In the genomic region with DNA sequence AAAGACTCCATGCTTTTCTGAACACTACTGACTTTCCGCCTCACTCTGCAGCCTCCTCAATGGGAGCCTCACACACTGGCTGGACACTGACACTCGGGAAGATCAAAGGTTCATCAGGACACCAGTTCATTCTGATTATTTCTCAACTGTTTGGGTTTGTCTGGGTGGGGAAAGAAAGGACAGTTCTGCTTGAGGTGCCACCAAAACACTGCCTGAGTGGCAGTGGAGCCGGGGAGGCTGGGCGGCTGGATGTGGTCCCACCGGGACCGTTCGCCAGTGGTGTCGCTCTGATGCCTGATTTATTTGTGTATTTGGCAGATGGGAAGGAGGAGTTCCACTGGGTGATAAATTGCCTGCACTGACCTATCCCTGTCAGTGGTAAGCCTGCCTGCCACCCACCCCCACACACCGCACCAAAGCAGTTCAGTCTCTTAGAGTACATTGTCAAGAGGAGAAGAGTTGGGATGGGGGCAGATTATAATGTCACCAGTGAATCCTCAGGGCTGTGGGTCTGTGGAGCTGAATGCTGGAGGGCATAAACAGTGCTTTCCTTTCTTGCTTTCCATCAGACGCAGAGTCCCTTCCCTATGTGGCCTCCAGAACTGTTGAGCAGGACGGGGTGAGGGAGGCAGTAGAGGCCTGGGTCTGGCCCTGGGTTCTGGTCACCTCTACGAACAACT, we compare ENCODE assay signal across 1 cellular context.
A peak's percentile ranks its signal among the peaks of the same experiment; 100 is the strongest.
TF ChIP-seq lines count a peak whose summit lies in the region.

No MANE protein-coding gene starts in this region.

TF ChIP-seq in HepG2, 621 proteins besides CTCF, POLR2A, EP300 and RAD21 (continued from another document and continues in another):
- TF ChIP-seq, protein P1, sequence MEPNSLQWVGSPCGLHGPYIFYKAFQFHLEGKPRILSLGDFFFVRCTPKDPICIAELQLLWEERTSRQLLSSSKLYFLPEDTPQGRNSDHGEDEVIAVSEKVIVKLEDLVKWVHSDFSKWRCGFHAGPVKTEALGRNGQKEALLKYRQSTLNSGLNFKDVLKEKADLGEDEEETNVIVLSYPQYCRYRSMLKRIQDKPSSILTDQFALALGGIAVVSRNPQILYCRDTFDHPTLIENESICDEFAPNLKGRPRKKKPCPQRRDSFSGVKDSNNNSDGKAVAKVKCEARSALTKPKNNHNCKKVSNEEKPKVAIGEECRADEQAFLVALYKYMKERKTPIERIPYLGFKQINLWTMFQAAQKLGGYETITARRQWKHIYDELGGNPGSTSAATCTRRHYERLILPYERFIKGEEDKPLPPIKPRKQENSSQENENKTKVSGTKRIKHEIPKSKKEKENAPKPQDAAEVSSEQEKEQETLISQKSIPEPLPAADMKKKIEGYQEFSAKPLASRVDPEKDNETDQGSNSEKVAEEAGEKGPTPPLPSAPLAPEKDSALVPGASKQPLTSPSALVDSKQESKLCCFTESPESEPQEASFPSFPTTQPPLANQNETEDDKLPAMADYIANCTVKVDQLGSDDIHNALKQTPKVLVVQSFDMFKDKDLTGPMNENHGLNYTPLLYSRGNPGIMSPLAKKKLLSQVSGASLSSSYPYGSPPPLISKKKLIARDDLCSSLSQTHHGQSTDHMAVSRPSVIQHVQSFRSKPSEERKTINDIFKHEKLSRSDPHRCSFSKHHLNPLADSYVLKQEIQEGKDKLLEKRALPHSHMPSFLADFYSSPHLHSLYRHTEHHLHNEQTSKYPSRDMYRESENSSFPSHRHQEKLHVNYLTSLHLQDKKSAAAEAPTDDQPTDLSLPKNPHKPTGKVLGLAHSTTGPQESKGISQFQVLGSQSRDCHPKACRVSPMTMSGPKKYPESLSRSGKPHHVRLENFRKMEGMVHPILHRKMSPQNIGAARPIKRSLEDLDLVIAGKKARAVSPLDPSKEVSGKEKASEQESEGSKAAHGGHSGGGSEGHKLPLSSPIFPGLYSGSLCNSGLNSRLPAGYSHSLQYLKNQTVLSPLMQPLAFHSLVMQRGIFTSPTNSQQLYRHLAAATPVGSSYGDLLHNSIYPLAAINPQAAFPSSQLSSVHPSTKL (CRISPR knock-in tag; IDR thresholded peaks at IDR 0.05): peak; percentile 74
- TF ChIP-seq ZNF296 (CRISPR knock-in tag; conservative IDR thresholded peaks at IDR 0.05) (no peak), SP5 (CRISPR knock-in tag; IDR thresholded peaks at IDR 0.05; ENCODE audit: borderline replicate concordance, low read depth) (peak; percentile 39; the same call in 1 of the 2 replicates), KLF13 (CRISPR knock-in tag; IDR thresholded peaks at IDR 0.05) (no peak), ZNF7 (CRISPR knock-in tag; IDR thresholded peaks at IDR 0.05) (no peak), ZBTB7A (CRISPR knock-in tag; IDR thresholded peaks at IDR 0.05) (no peak), ZNF276 (CRISPR knock-in tag; IDR thresholded peaks at IDR 0.05; ENCODE audit: low read depth) (no peak), PBX2 (CRISPR knock-in tag; IDR thresholded peaks at IDR 0.05) (peak; percentile 51), ZBTB38 (CRISPR knock-in tag; IDR thresholded peaks at IDR 0.05) (peak; percentile 42; the same call in 1 of the 2 replicates), FOXK2 (IDR thresholded peaks at IDR 0.05) (no peak), HMGXB4 (CRISPR knock-in tag; IDR thresholded peaks at IDR 0.05; ENCODE audit: borderline replicate concordance in 1 of 2, low read depth in 1 of 2) (peak in 1 of 2 experiments; percentile 22; a peak in 1 of 4 replicates), ZNF382 (CRISPR knock-in tag; IDR thresholded peaks at IDR 0.05; ENCODE audit: borderline replicate concordance) (no peak), PAXIP1 (CRISPR knock-in tag; conservative IDR thresholded peaks at IDR 0.05) (peak; percentile 64), ZNF775 (CRISPR knock-in tag; IDR thresholded peaks at IDR 0.05; ENCODE audit: borderline replicate concordance) (0 out of 2 replicates have a peak, but pooled peaks have one; percentile 29), ZNF160 (CRISPR knock-in tag; IDR thresholded peaks at IDR 0.05) (no peak), MED13 (CRISPR knock-in tag; IDR thresholded peaks at IDR 0.05) (no peak), KLF11 (CRISPR knock-in tag; IDR thresholded peaks at IDR 0.05) (no peak), DPF2 (CRISPR knock-in tag; IDR thresholded peaks at IDR 0.05; ENCODE audit: borderline replicate concordance, low read depth) (peak; percentile 52; the same call in 1 of the 2 replicates), FOXA3 (CRISPR knock-in tag; IDR thresholded peaks at IDR 0.05) (0 out of 2 replicates have a peak, but pooled peaks have one; percentile 40), ZFX (CRISPR knock-in tag; IDR thresholded peaks at IDR 0.05; ENCODE audit: low read depth) (peak; percentile 39; the same call in 1 of the 2 replicates), PCBP1 (IDR thresholded peaks at IDR 0.05; ENCODE audit: borderline replicate concordance, low read depth, low read length) (no peak), CENPBD1 (CRISPR knock-in tag; IDR thresholded peaks at IDR 0.05; ENCODE audit: borderline replicate concordance, low read depth) (no peak), ZNF749 (CRISPR knock-in tag; IDR thresholded peaks at IDR 0.05; ENCODE audit: borderline replicate concordance) (peak; percentile 41; the same call in 1 of the 2 replicates), ZNF569 (CRISPR knock-in tag; IDR thresholded peaks at IDR 0.05; ENCODE audit: borderline replicate concordance) (no peak), ZNF292 (CRISPR knock-in tag; IDR thresholded peaks at IDR 0.05; ENCODE audit: borderline replicate concordance, low read depth) (peak; percentile 56; the same call in 1 of the 2 replicates), ZNF878 (CRISPR knock-in tag; IDR thresholded peaks at IDR 0.05) (no peak), KMT2B (CRISPR knock-in tag; IDR thresholded peaks at IDR 0.05) (no peak), ZNF362 (CRISPR knock-in tag; IDR thresholded peaks at IDR 0.05; ENCODE audit: borderline replicate concordance) (peak; percentile 56; the same call in 1 of the 2 replicates), ZC3H4 (CRISPR knock-in tag; IDR thresholded peaks at IDR 0.05; ENCODE audit: borderline replicate concordance) (no peak)
- TF ChIP-seq, protein P2, sequence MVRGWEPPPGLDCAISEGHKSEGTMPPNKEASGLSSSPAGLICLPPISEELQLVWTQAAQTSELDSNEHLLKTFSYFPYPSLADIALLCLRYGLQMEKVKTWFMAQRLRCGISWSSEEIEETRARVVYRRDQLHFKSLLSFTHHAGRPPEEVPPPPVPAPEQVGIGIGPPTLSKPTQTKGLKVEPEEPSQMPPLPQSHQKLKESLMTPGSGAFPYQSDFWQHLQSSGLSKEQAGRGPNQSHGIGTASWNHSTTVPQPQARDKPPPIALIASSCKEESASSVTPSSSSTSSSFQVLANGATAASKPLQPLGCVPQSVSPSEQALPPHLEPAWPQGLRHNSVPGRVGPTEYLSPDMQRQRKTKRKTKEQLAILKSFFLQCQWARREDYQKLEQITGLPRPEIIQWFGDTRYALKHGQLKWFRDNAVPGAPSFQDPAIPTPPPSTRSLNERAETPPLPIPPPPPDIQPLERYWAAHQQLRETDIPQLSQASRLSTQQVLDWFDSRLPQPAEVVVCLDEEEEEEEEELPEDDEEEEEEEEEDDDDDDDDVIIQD (CRISPR knock-in tag; IDR thresholded peaks at IDR 0.05; ENCODE audit: low read depth): no peak
- TF ChIP-seq, protein P3, sequence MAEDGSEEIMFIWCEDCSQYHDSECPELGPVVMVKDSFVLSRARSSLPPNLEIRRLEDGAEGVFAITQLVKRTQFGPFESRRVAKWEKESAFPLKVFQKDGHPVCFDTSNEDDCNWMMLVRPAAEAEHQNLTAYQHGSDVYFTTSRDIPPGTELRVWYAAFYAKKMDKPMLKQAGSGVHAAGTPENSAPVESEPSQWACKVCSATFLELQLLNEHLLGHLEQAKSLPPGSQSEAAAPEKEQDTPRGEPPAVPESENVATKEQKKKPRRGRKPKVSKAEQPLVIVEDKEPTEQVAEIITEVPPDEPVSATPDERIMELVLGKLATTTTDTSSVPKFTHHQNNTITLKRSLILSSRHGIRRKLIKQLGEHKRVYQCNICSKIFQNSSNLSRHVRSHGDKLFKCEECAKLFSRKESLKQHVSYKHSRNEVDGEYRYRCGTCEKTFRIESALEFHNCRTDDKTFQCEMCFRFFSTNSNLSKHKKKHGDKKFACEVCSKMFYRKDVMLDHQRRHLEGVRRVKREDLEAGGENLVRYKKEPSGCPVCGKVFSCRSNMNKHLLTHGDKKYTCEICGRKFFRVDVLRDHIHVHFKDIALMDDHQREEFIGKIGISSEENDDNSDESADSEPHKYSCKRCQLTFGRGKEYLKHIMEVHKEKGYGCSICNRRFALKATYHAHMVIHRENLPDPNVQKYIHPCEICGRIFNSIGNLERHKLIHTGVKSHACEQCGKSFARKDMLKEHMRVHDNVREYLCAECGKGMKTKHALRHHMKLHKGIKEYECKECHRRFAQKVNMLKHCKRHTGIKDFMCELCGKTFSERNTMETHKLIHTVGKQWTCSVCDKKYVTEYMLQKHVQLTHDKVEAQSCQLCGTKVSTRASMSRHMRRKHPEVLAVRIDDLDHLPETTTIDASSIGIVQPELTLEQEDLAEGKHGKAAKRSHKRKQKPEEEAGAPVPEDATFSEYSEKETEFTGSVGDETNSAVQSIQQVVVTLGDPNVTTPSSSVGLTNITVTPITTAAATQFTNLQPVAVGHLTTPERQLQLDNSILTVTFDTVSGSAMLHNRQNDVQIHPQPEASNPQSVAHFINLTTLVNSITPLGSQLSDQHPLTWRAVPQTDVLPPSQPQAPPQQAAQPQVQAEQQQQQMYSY (CRISPR knock-in tag; IDR thresholded peaks at IDR 0.05): no peak
- TF ChIP-seq, protein P4, sequence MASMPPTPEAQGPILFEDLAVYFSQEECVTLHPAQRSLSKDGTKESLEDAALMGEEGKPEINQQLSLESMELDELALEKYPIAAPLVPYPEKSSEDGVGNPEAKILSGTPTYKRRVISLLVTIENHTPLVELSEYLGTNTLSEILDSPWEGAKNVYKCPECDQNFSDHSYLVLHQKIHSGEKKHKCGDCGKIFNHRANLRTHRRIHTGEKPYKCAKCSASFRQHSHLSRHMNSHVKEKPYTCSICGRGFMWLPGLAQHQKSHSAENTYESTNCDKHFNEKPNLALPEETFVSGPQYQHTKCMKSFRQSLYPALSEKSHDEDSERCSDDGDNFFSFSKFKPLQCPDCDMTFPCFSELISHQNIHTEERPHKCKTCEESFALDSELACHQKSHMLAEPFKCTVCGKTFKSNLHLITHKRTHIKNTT (CRISPR knock-in tag; IDR thresholded peaks at IDR 0.05): no peak
